Comparison of ENCODE assay signal across 14 cellular contexts in genomic region chr22:39809772-39810557, GRCh38.
DNase-seq lines count a peak whose midpoint lies in the region; ATAC-seq lines count a peak whose summit lies in the region.
"Had no signal": no experiment of that assay in that cellular context is flagged by ENCODE, and none has a peak within 500 bp of the region (broad histone marks: within the 10 kb centered on the region; RNA-seq: fewer than 3 reads in every experiment).

No MANE protein-coding gene starts in this region.

- H3K36me3 Mint-ChIP-seq in activated CD4-positive, alpha-beta T cell treated with anti-CD3 and anti-CD28 coated beads for 36 hours (ENCODE audit: low read depth), result no peaks in the 10 kb centered on the region
- no peaks in the 10 kb centered on the region for H3K36me3 Mint-ChIP-seq in activated CD4-positive, alpha-beta T cell treated with anti-CD3 and anti-CD28 coated beads, Interleukin-2, amount 10 ng/mL, durations not matched to agents 7 days and 5 days (ENCODE audit: low read depth)
- no peaks in the 10 kb centered on the region for H3K36me3 Mint-ChIP-seq in activated T-cell treated with anti-CD3 and anti-CD28 coated beads, Interleukin-2, amount 50 U/mL, for 72 hours (ENCODE audit: insufficient read depth in 2 of 2)
- no peaks in the 10 kb centered on the region for H3K36me3 Mint-ChIP-seq in activated T-helper 1 cell treated with anti-CD3 and anti-CD28 coated beads, Interleukin-12 subunit alpha, Interleukin-12 subunit beta, Interleukin-2, Interleukin-4 antibody, amounts not matched to agents 30 ng/mL and 10 ng/mL and 1 ng/mL, durations not matched to agents 14 hours and 24 hours and 36 hours (ENCODE audit: low read depth)
- H3K36me3 Mint-ChIP-seq: CD4-positive, CD25-positive, alpha-beta regulatory T cell had no signal

- no peaks in the 10 kb centered on the region for H3K9me3 Mint-ChIP-seq in activated CD4-positive, alpha-beta T cell treated with anti-CD3 and anti-CD28 coated beads for 36 hours (ENCODE audit: low read depth)
- H3K9me3 Mint-ChIP-seq in activated CD4-positive, alpha-beta T cell treated with anti-CD3 and anti-CD28 coated beads, Interleukin-2, amount 10 ng/mL, durations not matched to agents 7 days and 5 days, result no peaks in the 10 kb centered on the region
- H3K9me3 Mint-ChIP-seq in activated T-cell treated with anti-CD3 and anti-CD28 coated beads, Interleukin-2, amount 50 U/mL, for 72 hours, result no peaks in the 10 kb centered on the region
- no peaks in the 10 kb centered on the region for H3K9me3 Mint-ChIP-seq in activated T-helper 1 cell treated with anti-CD3 and anti-CD28 coated beads, Interleukin-12 subunit alpha, Interleukin-12 subunit beta, Interleukin-2, Interleukin-4 antibody, amounts not matched to agents 30 ng/mL and 10 ng/mL and 1 ng/mL, durations not matched to agents 14 hours and 24 hours and 36 hours
- no peaks in the 10 kb centered on the region for H3K9me3 Mint-ChIP-seq in stimulated activated naive CD8-positive, alpha-beta T cell treated with anti-CD3 and anti-CD28 coated beads, Interleukin-15, amount 100 ng/mL, for 72 hours
- H3K9me3 Mint-ChIP-seq: H9 had no signal

- H3K4me1 Mint-ChIP-seq in activated CD4-positive, alpha-beta T cell treated with anti-CD3 and anti-CD28 coated beads for 36 hours, result peaks cover 30% of the 10 kb centered on the region
- H3K4me1 Mint-ChIP-seq in activated CD4-positive, alpha-beta T cell treated with anti-CD3 and anti-CD28 coated beads, Interleukin-2, amount 10 ng/mL, durations not matched to agents 7 days and 5 days, result peaks cover 30% of the 10 kb centered on the region
- peaks cover 34% of the 10 kb centered on the region for H3K4me1 Mint-ChIP-seq in activated T-cell treated with anti-CD3 and anti-CD28 coated beads, Interleukin-2, amount 50 U/mL, for 72 hours (ENCODE audit: low read depth)
- H3K4me1 Mint-ChIP-seq in activated T-helper 1 cell treated with anti-CD3 and anti-CD28 coated beads, Interleukin-12 subunit alpha, Interleukin-12 subunit beta, Interleukin-2, Interleukin-4 antibody, amounts not matched to agents 30 ng/mL and 10 ng/mL and 1 ng/mL, durations not matched to agents 14 hours and 24 hours and 36 hours (ENCODE audit: low read depth), result peaks cover 34% of the 10 kb centered on the region
- peaks cover 13% of the 10 kb centered on the region for H3K4me1 Mint-ChIP-seq in stimulated activated naive CD8-positive, alpha-beta T cell treated with anti-CD3 and anti-CD28 coated beads, Interleukin-15, amount 100 ng/mL, for 72 hours

- H3K27me3 Mint-ChIP-seq in activated CD4-positive, alpha-beta T cell treated with anti-CD3 and anti-CD28 coated beads for 36 hours, result no peaks in the 10 kb centered on the region
- H3K27me3 Mint-ChIP-seq in activated CD4-positive, alpha-beta T cell treated with anti-CD3 and anti-CD28 coated beads, Interleukin-2, amount 10 ng/mL, durations not matched to agents 7 days and 5 days, result peaks cover 2% of the 10 kb centered on the region
- H3K27me3 Mint-ChIP-seq in activated T-cell treated with anti-CD3 and anti-CD28 coated beads, Interleukin-2, amount 50 U/mL, for 72 hours (ENCODE audit: low read depth), result peaks cover 8% of the 10 kb centered on the region
- no peaks in the 10 kb centered on the region for H3K27me3 Mint-ChIP-seq in activated T-helper 1 cell treated with anti-CD3 and anti-CD28 coated beads, Interleukin-12 subunit alpha, Interleukin-12 subunit beta, Interleukin-2, Interleukin-4 antibody, amounts not matched to agents 30 ng/mL and 10 ng/mL and 1 ng/mL, durations not matched to agents 14 hours and 24 hours and 36 hours (ENCODE audit: insufficient read depth)
- H3K27me3 Mint-ChIP-seq in stimulated activated naive CD8-positive, alpha-beta T cell treated with anti-CD3 and anti-CD28 coated beads, Interleukin-15, amount 100 ng/mL, for 72 hours, result peaks cover 23% of the 10 kb centered on the region

- no peak overlapping the region for H3K27ac Mint-ChIP-seq in activated CD4-positive, alpha-beta T cell treated with anti-CD3 and anti-CD28 coated beads for 36 hours
- no peak overlapping the region for H3K27ac Mint-ChIP-seq in activated CD4-positive, alpha-beta T cell treated with anti-CD3 and anti-CD28 coated beads, Interleukin-2, amount 10 ng/mL, durations not matched to agents 7 days and 5 days
- no peak overlapping the region for H3K27ac Mint-ChIP-seq in activated T-cell treated with anti-CD3 and anti-CD28 coated beads, Interleukin-2, amount 50 U/mL, for 72 hours
- peak overlapping the region; percentile 71 for H3K27ac Mint-ChIP-seq in activated T-helper 1 cell treated with anti-CD3 and anti-CD28 coated beads, Interleukin-12 subunit alpha, Interleukin-12 subunit beta, Interleukin-2, Interleukin-4 antibody, amounts not matched to agents 30 ng/mL and 10 ng/mL and 1 ng/mL, durations not matched to agents 14 hours and 24 hours and 36 hours
- no peak overlapping the region for H3K27ac Mint-ChIP-seq in stimulated activated naive CD8-positive, alpha-beta T cell treated with anti-CD3 and anti-CD28 coated beads, Interleukin-15, amount 100 ng/mL, for 72 hours
- H3K27ac Mint-ChIP-seq: H9 had no signal

- H3K4me3 Mint-ChIP-seq in activated CD4-positive, alpha-beta T cell treated with anti-CD3 and anti-CD28 coated beads for 36 hours, result no peak overlapping the region
- H3K4me3 Mint-ChIP-seq in activated CD4-positive, alpha-beta T cell treated with anti-CD3 and anti-CD28 coated beads, Interleukin-2, amount 10 ng/mL, durations not matched to agents 7 days and 5 days, result no peak overlapping the region
- H3K4me3 Mint-ChIP-seq in activated T-cell treated with anti-CD3 and anti-CD28 coated beads, Interleukin-2, amount 50 U/mL, for 72 hours, result no peak overlapping the region
- H3K4me3 Mint-ChIP-seq in activated T-helper 1 cell treated with anti-CD3 and anti-CD28 coated beads, Interleukin-12 subunit alpha, Interleukin-12 subunit beta, Interleukin-2, Interleukin-4 antibody, amounts not matched to agents 30 ng/mL and 10 ng/mL and 1 ng/mL, durations not matched to agents 14 hours and 24 hours and 36 hours, result peak overlapping the region; percentile 3
- no peak overlapping the region for H3K4me3 Mint-ChIP-seq in stimulated activated naive CD8-positive, alpha-beta T cell treated with anti-CD3 and anti-CD28 coated beads, Interleukin-15, amount 100 ng/mL, for 72 hours
- H3K4me3 Mint-ChIP-seq: CD4-positive, CD25-positive, alpha-beta regulatory T cell; H9 had no signal

- CTCF ChIA-PET in activated CD4-positive, alpha-beta T cell treated with anti-CD3 and anti-CD28 coated beads for 36 hours (lab: Charles Lee), result interaction anchor here (0.6 to 1.5 kb wide), 7 partner anchors 9 to 248 kb away, joined by 3 to 5 read pairs (median 3); no protein-coding TSS in a partner anchor
- CTCF ChIA-PET in activated CD4-positive, alpha-beta T cell treated with anti-CD3 and anti-CD28 coated beads, Interleukin-2, amount 10 ng/mL, durations not matched to agents 7 days and 5 days (lab: Charles Lee), result interaction anchor here (0.6 to 1.8 kb wide), 3 partner anchors 10 to 158 kb away, joined by 3 to 8 read pairs (median 3); no protein-coding TSS in a partner anchor

- intact Hi-C loops in activated CD4-positive, alpha-beta T cell treated with anti-CD3 and anti-CD28 coated beads for 36 hours (cut with DNase I, micrococcal nuclease), result no loop called here
- intact Hi-C loops in activated T-helper 1 cell treated with anti-CD3 and anti-CD28 coated beads, Interleukin-12 subunit alpha, Interleukin-12 subunit beta, Interleukin-2, Interleukin-4 antibody, amounts not matched to agents 30 ng/mL and 10 ng/mL and 1 ng/mL, durations not matched to agents 14 hours and 24 hours and 36 hours (cut with micrococcal nuclease), result loop anchor here (1.0 kb wide), 1 partner anchor 30 kb away; no protein-coding TSS in a partner anchor

- POLR2A ChIA-PET in activated CD4-positive, alpha-beta T cell treated with anti-CD3 and anti-CD28 coated beads for 36 hours (lab: Charles Lee), result interaction anchor here (0.6 kb wide), 1 partner anchor 61 kb away, joined by 3 read pairs; no protein-coding TSS in a partner anchor
- POLR2A ChIA-PET in activated CD4-positive, alpha-beta T cell treated with anti-CD3 and anti-CD28 coated beads, Interleukin-2, amount 10 ng/mL, durations not matched to agents 7 days and 5 days (lab: Charles Lee), result interaction anchor here (0.6 kb wide), 1 partner anchor 133 kb away, joined by 3 read pairs; no protein-coding TSS in a partner anchor

- DNase-seq in activated CD4-positive, alpha-beta T cell treated with anti-CD3 and anti-CD28 coated beads for 36 hours, result no peak
- DNase-seq in activated CD4-positive, alpha-beta T cell treated with anti-CD3 and anti-CD28 coated beads, Interleukin-2, amount 10 ng/mL, durations not matched to agents 7 days and 5 days, result no peak
- DNase-seq in activated T-cell treated with anti-CD3 and anti-CD28 coated beads, Interleukin-2, amount 50 U/mL, for 72 hours, result no peak
- no peak for DNase-seq in activated T-cell treated with anti-CD3 and anti-CD28 coated beads, Interleukin-2, amount 50 U/mL, for 1 hour
- no peak for DNase-seq in activated T-helper 1 cell treated with anti-CD3 and anti-CD28 coated beads, Interleukin-12 subunit alpha, Interleukin-12 subunit beta, Interleukin-2, Interleukin-4 antibody, amounts not matched to agents 30 ng/mL and 10 ng/mL and 1 ng/mL, durations not matched to agents 14 hours and 24 hours and 36 hours (ENCODE audit: low spot score)
- DNase-seq in stimulated activated naive CD8-positive, alpha-beta T cell treated with anti-CD3 and anti-CD28 coated beads, Interleukin-15, amount 100 ng/mL, for 72 hours, result no peak
- DNase-seq: ACHN; Calu3; CD4-positive, CD25-positive, alpha-beta regulatory T cell; DMS 273 treated with DMSO at 0.1 percent for 48 hours; GOT3; H9 had no signal

- peak; percentile 69 for ATAC-seq in activated CD4-positive, alpha-beta T cell treated with anti-CD3 and anti-CD28 coated beads for 36 hours
- ATAC-seq in activated T-cell treated with anti-CD3 and anti-CD28 coated beads, Interleukin-2, amount 50 U/mL, for 72 hours (replicated peaks in 1 of 2), result peak; percentile 82 to 85
- peak; percentile 81 for ATAC-seq in stimulated activated naive CD8-positive, alpha-beta T cell treated with anti-CD3 and anti-CD28 coated beads, Interleukin-15, amount 100 ng/mL, for 72 hours
- no peak for ATAC-seq in HG03196 (IDR thresholded peaks at IDR 0.05; ENCODE audit: unreplicated experiment)
- ATAC-seq: HepG2 had no signal
